In genomic region chr5:133602829-133603380, GRCh38 we compare ENCODE assay signal across 17 cellular contexts. TPM values are rescaled to one million over a fixed set of nuclear protein-coding genes. Genes with fewer than 3 reads are reported as not detected.
DNase-seq lines count a peak whose midpoint lies in the region; ATAC-seq and TF ChIP-seq lines count a peak whose summit lies in the region.
"Had no signal": no experiment of that assay in that cellular context is flagged by ENCODE, and none has a peak within 500 bp of the region (broad histone marks: within the 10 kb centered on the region; RNA-seq: fewer than 3 reads in every experiment).

No MANE protein-coding gene starts in this region.

- no peaks in the 10 kb centered on the region for H3K9me3 Mint-ChIP-seq in WTC11

- H3K4me3 Mint-ChIP-seq in WTC11: no peak overlapping the region
- H3K4me3 Mint-ChIP-seq: CD4-positive, CD25-positive, alpha-beta regulatory T cell had no signal

- no peaks in the 10 kb centered on the region for H3K36me3 Mint-ChIP-seq in WTC11
- H3K36me3 Mint-ChIP-seq: CD4-positive, CD25-positive, alpha-beta regulatory T cell had no signal

- H3K4me1 Mint-ChIP-seq in WTC11: peaks cover 29% of the 10 kb centered on the region
- H3K4me1 Mint-ChIP-seq: CD4-positive, CD25-positive, alpha-beta regulatory T cell had no signal

- H3K27me3 Mint-ChIP-seq in WTC11 (ENCODE audit: low read depth): no peaks in the 10 kb centered on the region

- no peaks in the 10 kb centered on the region for H3K36me3 ChIP-seq in HEK293 (ENCODE audit: control insufficient read depth in 2 of 2, insufficient read depth in 1 of 2, low read length in 2 of 2)
- H3K36me3 ChIP-seq: SJCRH30 had no signal

- CTCF ChIA-PET in HEK293 (lab: Yijun Ruan, JAX) (interaction anchor here (1.4 kb wide), 1 partner anchor 8 kb away, joined by 4 read pairs; no protein-coding TSS in a partner anchor), WTC11 (lab: Charles Lee) (interaction anchor here (1.2 to 1.8 kb wide), 4 partner anchors 8 to 182 kb away, joined by 5 to 11 read pairs (median 6); no protein-coding TSS in a partner anchor)

- POLR2A ChIA-PET in HEK293 (lab: Yijun Ruan, JAX) (no interaction called here), WTC11 (lab: Charles Lee) (no interaction called here)

- no peak overlapping the region for H3K4me3 ChIP-seq in HEK293 (ENCODE audit: low read depth, low read length)
- H3K4me3 ChIP-seq: SJCRH30 had no signal

- TF ChIP-seq CTCF in HEK293 (tag by site-specific recombination; IDR thresholded peaks at IDR 0.05) (no peak), WTC11 (IDR thresholded peaks at IDR 0.05) (no peak)

- H3K27ac ChIP-seq in HEK293 (ENCODE audit: extremely low read depth, low read depth, low read length): no peak overlapping the region
- H3K27ac ChIP-seq: SJCRH30 had no signal

- H3K4me1 ChIP-seq in HEK293 (ENCODE audit: control insufficient read depth, insufficient read depth, low read length): peaks cover 14% of the 10 kb centered on the region

- ATAC-seq in WTC11: peak; percentile 55
- ATAC-seq: HepG2 had no signal

- DNase-seq in NCI-H187 (lab: John Stamatoyannopoulos, UW): peak; percentile 19 to 27
- DNase-seq in WTC11 (ENCODE audit: low spot score): no peak
- peak; percentile 34 to 62 for DNase-seq in lung microvascular endothelial cell (ENCODE audit: low read depth in 2 of 2)
- no peak for DNase-seq in SHP77 (lab: John Stamatoyannopoulos, UW)
- DNase-seq in D341Med (ENCODE audit: low spot score): no peak
- no peak for DNase-seq in KG1 (lab: John Stamatoyannopoulos, UW)
- DNase-seq: CD4-positive, CD25-positive, alpha-beta regulatory T cell; Karpas-422; NCI-H1105 treated with DMSO at 0.1 percent for 48 hours; NCI-H524; NK-92 treated with Interleukin-12 subunit alpha and Interleukin-12 subunit beta, amount 100 ng/mL, for 24 hours; OCI-M1; RPMI8226; SJCRH30; SW 1271 had no signal

- no peaks in the 10 kb centered on the region for H3K9me3 ChIP-seq in HEK293 (ENCODE audit: control insufficient read depth, insufficient read depth, low read depth, low read length)
- H3K9me3 ChIP-seq: SJCRH30 had no signal

- no peak overlapping the region for H3K27ac Mint-ChIP-seq in WTC11

TF ChIP-seq in HEK293, 187 proteins besides CTCF, POLR2A, EP300 and RAD21 (continues in another document):
- TF ChIP-seq REST (tag by site-specific recombination; IDR thresholded peaks at IDR 0.05) (peak; percentile 76), KLF9 (tag by site-specific recombination; IDR thresholded peaks at IDR 0.05; ENCODE audit: low read depth) (no peak), TSHZ1 (tag by site-specific recombination; IDR thresholded peaks at IDR 0.05; ENCODE audit: borderline replicate concordance) (no peak)

TF ChIP-seq in WTC11, 78 proteins besides CTCF, POLR2A, EP300 and RAD21:
- TF ChIP-seq OVOL2 (CRISPR knock-in tag; IDR thresholded peaks at IDR 0.05; ENCODE audit: borderline replicate concordance) (no peak), FOXK1 (CRISPR knock-in tag; IDR thresholded peaks at IDR 0.05) (no peak), MYBL2 (CRISPR knock-in tag; IDR thresholded peaks at IDR 0.05) (no peak), ZBTB21 (CRISPR knock-in tag; IDR thresholded peaks at IDR 0.05; ENCODE audit: borderline replicate concordance) (no peak), ZNF263 (CRISPR knock-in tag; IDR thresholded peaks at IDR 0.05; ENCODE audit: low read depth) (no peak), SOX15 (CRISPR knock-in tag; IDR thresholded peaks at IDR 0.05) (no peak), ZNF423 (CRISPR knock-in tag; IDR thresholded peaks at IDR 0.05) (no peak), EMX1 (CRISPR knock-in tag; IDR thresholded peaks at IDR 0.05) (no peak), TCF7 (CRISPR knock-in tag; IDR thresholded peaks at IDR 0.05; ENCODE audit: low read depth) (no peak), ZNF232 (CRISPR knock-in tag; IDR thresholded peaks at IDR 0.05) (no peak), ZNF219 (CRISPR knock-in tag; IDR thresholded peaks at IDR 0.05; ENCODE audit: borderline replicate concordance) (no peak), ZMAT4 (CRISPR knock-in tag; IDR thresholded peaks at IDR 0.05) (no peak), ZNF281 (CRISPR knock-in tag; IDR thresholded peaks at IDR 0.05) (no peak), MXD4 (CRISPR knock-in tag; IDR thresholded peaks at IDR 0.05; ENCODE audit: borderline replicate concordance) (no peak)
- TF ChIP-seq, protein P1, sequence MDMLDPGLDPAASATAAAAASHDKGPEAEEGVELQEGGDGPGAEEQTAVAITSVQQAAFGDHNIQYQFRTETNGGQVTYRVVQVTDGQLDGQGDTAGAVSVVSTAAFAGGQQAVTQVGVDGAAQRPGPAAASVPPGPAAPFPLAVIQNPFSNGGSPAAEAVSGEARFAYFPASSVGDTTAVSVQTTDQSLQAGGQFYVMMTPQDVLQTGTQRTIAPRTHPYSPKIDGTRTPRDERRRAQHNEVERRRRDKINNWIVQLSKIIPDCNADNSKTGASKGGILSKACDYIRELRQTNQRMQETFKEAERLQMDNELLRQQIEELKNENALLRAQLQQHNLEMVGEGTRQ (CRISPR knock-in tag; IDR thresholded peaks at IDR 0.05): no peak
- TF ChIP-seq, protein P2, sequence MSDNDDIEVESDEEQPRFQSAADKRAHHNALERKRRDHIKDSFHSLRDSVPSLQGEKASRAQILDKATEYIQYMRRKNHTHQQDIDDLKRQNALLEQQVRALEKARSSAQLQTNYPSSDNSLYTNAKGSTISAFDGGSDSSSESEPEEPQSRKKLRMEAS (CRISPR knock-in tag; IDR thresholded peaks at IDR 0.05): no peak

RNA-seq across cellular contexts. Expression of gene FSTL4, which starts 9.4 kb away (rescaled TPM):
- total RNA-seq in WTC11 (2021): 5.0 to 6.6 TPM (median 6.1 TPM) in 3 replicates
- 0.20 and 0.22 TPM in 2 replicates for total RNA-seq in lung microvascular endothelial cell

Comparison
In these comparisons a context has a peak if more than half of its experiments do, and no peak if none do; other contexts are left out.
1. DNase-seq: peak in NCI-H187 (2 of 2) and lung microvascular endothelial cell (2 of 2); none in WTC11 (single experiment), SHP77 (0 of 2), D341Med (single experiment) and KG1 (single experiment).